Comparison of ENCODE assay signal across 9 cellular contexts in genomic region chr11:35927730-35928129, GRCh38. TPM values are rescaled to one million over a fixed set of nuclear protein-coding genes. Genes with fewer than 3 reads are reported as not detected.
DNase-seq lines count a peak whose midpoint lies in the region; TF ChIP-seq lines count a peak whose summit lies in the region.
"Had no signal": no experiment of that assay in that cellular context is flagged by ENCODE, and none has a peak within 500 bp of the region (broad histone marks: within the 10 kb centered on the region; RNA-seq: fewer than 3 reads in every experiment).

No MANE protein-coding gene starts in this region.

- in situ Hi-C loops in G401 (cut with HindIII; ENCODE audit: low sequenced_read_pairs) = no loop called here

- no peaks in the 10 kb centered on the region for H3K9me2 ChIP-seq in Karpas-422 (replicated peaks; ENCODE audit: insufficient read depth, low read length)

- no peak overlapping the region for H2AFZ ChIP-seq in Karpas-422 (ENCODE audit: low read length)

- H3K27ac ChIP-seq in Karpas-422 (ENCODE audit: low read length) = no peak overlapping the region
- H3K27ac ChIP-seq in coronary artery = no peak overlapping the region
- H3K27ac ChIP-seq: KMS-11 had no signal

- no peaks in the 10 kb centered on the region for H3K4me1 ChIP-seq in Karpas-422 (ENCODE audit: low read length)

- no peak overlapping the region for H3K4me2 ChIP-seq in Karpas-422 (ENCODE audit: low read depth, low read length, poor library complexity, severe bottlenecking)
- H3K4me2 ChIP-seq: KMS-11 had no signal

- no peak overlapping the region for H3K9ac ChIP-seq in Karpas-422 (ENCODE audit: low read length)
- H3K9ac ChIP-seq: KMS-11 had no signal

- H4K20me1 ChIP-seq in Karpas-422 (ENCODE audit: insufficient read depth, low read depth, low read length) = no peaks in the 10 kb centered on the region

- no peaks in the 10 kb centered on the region for H3K9me3 ChIP-seq in Karpas-422 (ENCODE audit: low read length)

- TF ChIP-seq CTCF in fibroblast of mammary gland (conservative IDR thresholded peaks at IDR 0.05; ENCODE audit: control insufficient read depth, insufficient read depth, low read depth, low read length) (no peak), coronary artery (IDR thresholded peaks at IDR 0.05) (no peak)

- no peaks in the 10 kb centered on the region for H3K79me2 ChIP-seq in Karpas-422 (ENCODE audit: low read length)

- intact Hi-C loops in posterior vena cava (cut with DNase I) = loop anchor here in 1 of 2 donors (10.0 kb wide), 1 partner anchor 1913 kb away; no protein-coding TSS in a partner anchor

- H3K36me3 ChIP-seq in Karpas-422 (ENCODE audit: insufficient read depth, low read length) = no peaks in the 10 kb centered on the region

- DNase-seq in G401 (ENCODE audit: low spot score) = peak; percentile 51
- DNase-seq in OCI-M1 (lab: John Stamatoyannopoulos, UW) = peak; percentile 15
- DNase-seq in fibroblast of mammary gland (ENCODE audit: low read depth) = peak; percentile 93
- DNase-seq in posterior vena cava (ENCODE audit: low spot score) = peak; percentile 84
- DNase-seq in Karpas-422 = no peak
- no peak for DNase-seq in central memory CD4-positive, alpha-beta T cell
- DNase-seq in coronary artery (ENCODE audit: low spot score) = no peak
- DNase-seq in NCI-H2081 (lab: John Stamatoyannopoulos, UW) = no peak

- H3K4me3 ChIP-seq in fibroblast of mammary gland (ENCODE audit: control insufficient read depth, low read depth, low read length) (no peak overlapping the region), Karpas-422 (ENCODE audit: low read length) (no peak overlapping the region), coronary artery (no peak overlapping the region)

- no peaks in the 10 kb centered on the region for H3K27me3 ChIP-seq in Karpas-422 (ENCODE audit: low read length)

RNA-seq across cellular contexts. Expression of gene LDLRAD3, which starts 16.1 kb away (rescaled TPM):
- total RNA-seq in G401 (2014; rRNA removed; shearing (Covaris generic)) = 4.5 and 13.0 TPM in 2 replicates
- 10 to 100 TPM; 12.4 to 18.4 TPM for total RNA-seq in posterior vena cava
- total RNA-seq in Karpas-422 (2014; rRNA removed; shearing (Covaris generic); ENCODE audit: low replicate concordance) = 0.79 TPM in 1 of 2 replicates, not detected in the other

Comparison
In these comparisons a context has a peak if more than half of its experiments do, and no peak if none do; other contexts are left out.
1. DNase-seq: peak in G401 (single experiment), OCI-M1 (single experiment), fibroblast of mammary gland (single experiment) and posterior vena cava (single experiment); none in Karpas-422 (single experiment), central memory CD4-positive, alpha-beta T cell (single experiment), coronary artery (single experiment) and NCI-H2081 (0 of 2).